In genomic region chr20:2749343-2749950, GRCh38 we compare ENCODE assay signal across 12 cellular contexts.
"Had no signal": no experiment of that assay in that cellular context is flagged by ENCODE, and none has a peak within 500 bp of the region (broad histone marks: within the 10 kb centered on the region; RNA-seq: fewer than 3 reads in every experiment).

No MANE protein-coding gene starts in this region.

- H3K9me3 ChIP-seq: ovary, testis had no signal

- H3K4me3 Mint-ChIP-seq: activated naive CD8-positive, alpha-beta T cell treated with anti-CD3 and anti-CD28 coated beads, Interleukin-2, amount 10 ng/mL, durations not matched to agents 7 days and 5 days; nephron progenitor cell; stimulated activated naive CD8-positive, alpha-beta T cell treated with anti-CD3 and anti-CD28 coated beads, Interleukin-15, amount 100 ng/mL, for 72 hours had no signal

- H3K9me3 Mint-ChIP-seq: activated naive CD8-positive, alpha-beta T cell treated with anti-CD3 and anti-CD28 coated beads, Interleukin-2, amount 10 ng/mL, durations not matched to agents 7 days and 5 days; nephron progenitor cell; stimulated activated naive CD8-positive, alpha-beta T cell treated with anti-CD3 and anti-CD28 coated beads, Interleukin-15, amount 100 ng/mL, for 72 hours had no signal

- H3K36me3 ChIP-seq: ovary had no signal

- ATAC-seq: stimulated activated naive CD8-positive, alpha-beta T cell treated with anti-CD3 and anti-CD28 coated beads, Interleukin-15, amount 100 ng/mL, for 72 hours had no signal

- H3K27ac Mint-ChIP-seq: activated naive CD8-positive, alpha-beta T cell treated with anti-CD3 and anti-CD28 coated beads, Interleukin-2, amount 10 ng/mL, durations not matched to agents 7 days and 5 days; nephron progenitor cell; stimulated activated naive CD8-positive, alpha-beta T cell treated with anti-CD3 and anti-CD28 coated beads, Interleukin-15, amount 100 ng/mL, for 72 hours had no signal

- DNase-seq: activated CD4-positive, alpha-beta T cell treated with anti-CD3 and anti-CD28 coated beads for 1 hour; activated naive CD8-positive, alpha-beta T cell treated with anti-CD3 and anti-CD28 coated beads, Interleukin-2, amount 10 ng/mL, durations not matched to agents 7 days and 5 days; activated T-cell treated with anti-CD3 and anti-CD28 coated beads, Interleukin-2, amount 50 U/mL, for 1 hour; anterior cingulate cortex; dorsolateral prefrontal cortex; nephron progenitor cell; stimulated activated CD4-positive, alpha-beta T cell treated with anti-CD3 and anti-CD28 coated beads, Interleukin-15, amount 100 ng/mL, for 24 hours; stimulated activated CD4-positive, alpha-beta T cell treated with anti-CD3 and anti-CD28 coated beads, Interleukin-4, amount 100 ng/mL, for 24 hours; stimulated activated naive CD8-positive, alpha-beta T cell treated with anti-CD3 and anti-CD28 coated beads, Interleukin-15, amount 100 ng/mL, for 72 hours; T-helper 9 cell; testis had no signal

- H3K27me3 ChIP-seq: ovary, testis had no signal

- H3K36me3 Mint-ChIP-seq: activated naive CD8-positive, alpha-beta T cell treated with anti-CD3 and anti-CD28 coated beads, Interleukin-2, amount 10 ng/mL, durations not matched to agents 7 days and 5 days had no signal

- H3K27ac ChIP-seq: dorsolateral prefrontal cortex, ovary, testis had no signal

- H3K4me3 ChIP-seq: dorsolateral prefrontal cortex, ovary, testis had no signal
